In genomic region chr10:60424971-60425370, GRCh38 we compare ENCODE assay signal across 21 cellular contexts.
"Had no signal": no experiment of that assay in that cellular context is flagged by ENCODE, and none has a peak within 500 bp of the region (broad histone marks: within the 10 kb centered on the region; RNA-seq: fewer than 3 reads in every experiment).

No MANE protein-coding gene starts in this region.

- H3K4me3 Mint-ChIP-seq: activated CD4-positive, alpha-beta memory T cell treated with anti-CD3 and anti-CD28 coated beads for 36 hours; activated naive CD8-positive, alpha-beta T cell treated with anti-CD3 and anti-CD28 coated beads, Interleukin-2, amount 10 ng/mL, durations not matched to agents 7 days and 5 days; activated T-cell treated with anti-CD3 and anti-CD28 coated beads, Interleukin-2, amount 50 U/mL, for 4 hours; neural crest cell had no signal

- H3K27me3 Mint-ChIP-seq: activated CD4-positive, alpha-beta memory T cell treated with anti-CD3 and anti-CD28 coated beads for 36 hours had no signal

- H3K36me3 Mint-ChIP-seq: activated CD4-positive, alpha-beta memory T cell treated with anti-CD3 and anti-CD28 coated beads for 36 hours; activated naive CD8-positive, alpha-beta T cell treated with anti-CD3 and anti-CD28 coated beads, Interleukin-2, amount 10 ng/mL, durations not matched to agents 7 days and 5 days had no signal

- FAIRE-seq: pancreas had no signal

- H3K27ac ChIP-seq: cardiac muscle cell, coronary artery, left lung, pancreas, suprapubic skin, upper lobe of left lung had no signal

- H3K27me3 ChIP-seq: cardiac muscle cell, gastroesophageal sphincter, left lung, pancreas, suprapubic skin, upper lobe of left lung had no signal

- H3K36me3 ChIP-seq: cardiac muscle cell, gastroesophageal sphincter, left lung, pancreas, suprapubic skin, upper lobe of left lung had no signal

- H3K4me3 ChIP-seq: cardiac muscle cell, coronary artery, gastroesophageal sphincter, left lung, pancreas, suprapubic skin, upper lobe of left lung had no signal

- ATAC-seq: activated T-cell treated with anti-CD3 and anti-CD28 coated beads, Interleukin-2, amount 50 U/mL, for 4 hours; gastroesophageal sphincter; left lung; pancreas; stimulated activated naive CD8-positive, alpha-beta T cell treated with anti-CD3 and anti-CD28 coated beads, Interleukin-15, Interleukin-2, amounts not matched to agents 100 U/mL and 50 U/mL, for 24 hours had no signal

- H3K27ac Mint-ChIP-seq: activated CD4-positive, alpha-beta memory T cell treated with anti-CD3 and anti-CD28 coated beads for 36 hours; activated naive CD8-positive, alpha-beta T cell treated with anti-CD3 and anti-CD28 coated beads, Interleukin-2, amount 10 ng/mL, durations not matched to agents 7 days and 5 days had no signal

- H3K9me3 Mint-ChIP-seq: activated CD4-positive, alpha-beta memory T cell treated with anti-CD3 and anti-CD28 coated beads for 36 hours; activated naive CD8-positive, alpha-beta T cell treated with anti-CD3 and anti-CD28 coated beads, Interleukin-2, amount 10 ng/mL, durations not matched to agents 7 days and 5 days; activated T-cell treated with anti-CD3 and anti-CD28 coated beads, Interleukin-2, amount 50 U/mL, for 4 hours; neural crest cell had no signal

- DNase-seq: activated CD4-positive, alpha-beta memory T cell treated with anti-CD3 and anti-CD28 coated beads for 36 hours; activated gamma-delta T cell; activated naive CD8-positive, alpha-beta T cell treated with anti-CD3 and anti-CD28 coated beads, Interleukin-2, amount 10 ng/mL, durations not matched to agents 7 days and 5 days; activated T-cell treated with anti-CD3 and anti-CD28 coated beads, Interleukin-2, amount 50 U/mL, for 4 hours; aorta; effector CD4-positive, alpha-beta T cell; islet precursor cell; left lung; mesendoderm; pancreas; retina; stimulated activated CD4-positive, alpha-beta T cell treated with anti-CD3 and anti-CD28 coated beads, Interleukin-4, amount 100 ng/mL, for 1 hour; stimulated activated CD8-positive, alpha-beta memory T cell treated with anti-CD3 and anti-CD28 coated beads, Interleukin-4, amount 100 ng/mL, for 48 hours; stimulated activated naive CD8-positive, alpha-beta T cell treated with anti-CD3 and anti-CD28 coated beads, Interleukin-15, Interleukin-2, amounts not matched to agents 100 U/mL and 50 U/mL, for 24 hours; T1000; upper lobe of left lung had no signal

- H3K4me1 Mint-ChIP-seq: activated naive CD8-positive, alpha-beta T cell treated with anti-CD3 and anti-CD28 coated beads, Interleukin-2, amount 10 ng/mL, durations not matched to agents 7 days and 5 days; neural crest cell had no signal

- H3K9me3 ChIP-seq: gastroesophageal sphincter, left lung, pancreas, suprapubic skin, upper lobe of left lung had no signal
